17 cellular contexts compared by ENCODE assay signal in genomic region chr14:95739356-95739755, GRCh38. TPM values are rescaled to one million over a fixed set of nuclear protein-coding genes. Genes with fewer than 3 reads are reported as not detected.
A peak's percentile ranks its signal among the peaks of the same experiment; 100 is the strongest.
DNase-seq lines count a peak whose midpoint lies in the region; ATAC-seq and TF ChIP-seq lines count a peak whose summit lies in the region.
"Had no signal": no experiment of that assay in that cellular context is flagged by ENCODE, and none has a peak within 500 bp of the region (broad histone marks: within the 10 kb centered on the region; RNA-seq: fewer than 3 reads in every experiment).

No MANE protein-coding gene starts in this region.

- no peak for DNase-seq in activated T-cell treated with anti-CD3 and anti-CD28 coated beads, Interleukin-2, amount 50 U/mL, for 24 hours
- no peak for DNase-seq in activated T-cell treated with anti-CD3 and anti-CD28 coated beads, Interleukin-2, amount 50 U/mL, for 72 hours
- peak; percentile 3 for DNase-seq in RKO (ENCODE audit: low spot score)
- no peak for DNase-seq in endothelial cell (ENCODE audit: low spot score)
- DNase-seq in Right ventricle myocardium superior: no peak
- DNase-seq in SIG-M5 treated with dmso at 0.1 percent for 504 hours (lab: John Stamatoyannopoulos, UW; ENCODE audit: unreplicated experiment): no peak
- no peak for DNase-seq in NCI-H2196 (lab: John Stamatoyannopoulos, UW; ENCODE audit: unreplicated experiment)
- no peak for DNase-seq in KBM-7
- DNase-seq: DND-41, GF-D8, H9, MM.1S, NCI-H1417 treated with DMSO at 0.1 percent for 48 hours, NCI-H2029 treated with DMSO at 0.1 percent for 48 hours, NCI-H526, OCI-M1 had no signal

- peak overlapping the region; percentile 78 for H3K27ac Mint-ChIP-seq in activated T-cell treated with anti-CD3 and anti-CD28 coated beads, Interleukin-2, amount 50 U/mL, for 24 hours
- H3K27ac Mint-ChIP-seq in activated T-cell treated with anti-CD3 and anti-CD28 coated beads, Interleukin-2, amount 50 U/mL, for 72 hours: no peak overlapping the region
- H3K27ac Mint-ChIP-seq in endothelial cell (ENCODE audit: unreplicated experiment): peak overlapping the region; percentile 73
- H3K27ac Mint-ChIP-seq: H9 had no signal

- H3K4me1 Mint-ChIP-seq in activated T-cell treated with anti-CD3 and anti-CD28 coated beads, Interleukin-2, amount 50 U/mL, for 24 hours (ENCODE audit: low read depth): peaks cover 6% of the 10 kb centered on the region
- peaks cover 8% of the 10 kb centered on the region for H3K4me1 Mint-ChIP-seq in activated T-cell treated with anti-CD3 and anti-CD28 coated beads, Interleukin-2, amount 50 U/mL, for 72 hours (ENCODE audit: low read depth)
- peaks cover 19% of the 10 kb centered on the region for H3K4me1 Mint-ChIP-seq in endothelial cell (ENCODE audit: unreplicated experiment)
- H3K4me1 Mint-ChIP-seq: H9 had no signal

- TF ChIP-seq CTCF in endothelial cell (IDR thresholded peaks at IDR 0.05; ENCODE audit: unreplicated experiment): no peak

- intact Hi-C loops in Right ventricle myocardium superior (cut with DNase I): no loop called here

- peaks cover 8% of the 10 kb centered on the region for H3K9me3 Mint-ChIP-seq in activated T-cell treated with anti-CD3 and anti-CD28 coated beads, Interleukin-2, amount 50 U/mL, for 24 hours
- peaks cover 5 to 9% of the 10 kb centered on the region in 2 donors for H3K9me3 Mint-ChIP-seq in activated T-cell treated with anti-CD3 and anti-CD28 coated beads, Interleukin-2, amount 50 U/mL, for 72 hours
- no peaks in the 10 kb centered on the region for H3K9me3 Mint-ChIP-seq in endothelial cell (ENCODE audit: unreplicated experiment)
- H3K9me3 Mint-ChIP-seq: H9 had no signal

- no peak for ATAC-seq in activated T-cell treated with anti-CD3 and anti-CD28 coated beads, Interleukin-2, amount 50 U/mL, for 72 hours (replicated peaks in 1 of 2)
- ATAC-seq in Right ventricle myocardium superior (ENCODE audit: poor library complexity): no peak
- ATAC-seq: HepG2 had no signal

- no peaks in the 10 kb centered on the region for H3K36me3 Mint-ChIP-seq in activated T-cell treated with anti-CD3 and anti-CD28 coated beads, Interleukin-2, amount 50 U/mL, for 24 hours (ENCODE audit: low read depth)
- H3K36me3 Mint-ChIP-seq in activated T-cell treated with anti-CD3 and anti-CD28 coated beads, Interleukin-2, amount 50 U/mL, for 72 hours (ENCODE audit: insufficient read depth in 2 of 2): peaks cover 5 to 6% of the 10 kb centered on the region in 2 donors
- H3K36me3 Mint-ChIP-seq in endothelial cell (ENCODE audit: low read depth, unreplicated experiment): no peaks in the 10 kb centered on the region

- no peak overlapping the region for H3K4me3 Mint-ChIP-seq in activated T-cell treated with anti-CD3 and anti-CD28 coated beads, Interleukin-2, amount 50 U/mL, for 24 hours
- H3K4me3 Mint-ChIP-seq in activated T-cell treated with anti-CD3 and anti-CD28 coated beads, Interleukin-2, amount 50 U/mL, for 72 hours: no peak overlapping the region
- no peak overlapping the region for H3K4me3 Mint-ChIP-seq in endothelial cell (ENCODE audit: unreplicated experiment)
- H3K4me3 Mint-ChIP-seq: H9 had no signal

- in situ Hi-C loops in KBM-7 (cut with MboI; ENCODE audit: low pct_unique_long_range_greater_than_20kb, low sequenced_read_pairs): no loop called here

- H3K27me3 Mint-ChIP-seq in activated T-cell treated with anti-CD3 and anti-CD28 coated beads, Interleukin-2, amount 50 U/mL, for 24 hours: peaks cover 2% of the 10 kb centered on the region
- H3K27me3 Mint-ChIP-seq in activated T-cell treated with anti-CD3 and anti-CD28 coated beads, Interleukin-2, amount 50 U/mL, for 72 hours (ENCODE audit: low read depth): peaks cover 2% of the 10 kb centered on the region
- H3K27me3 Mint-ChIP-seq in endothelial cell (ENCODE audit: unreplicated experiment): peaks cover 3% of the 10 kb centered on the region

RNA-seq across cellular contexts. Expression of gene TCL1A, which starts 25.4 kb away (rescaled TPM):
- 1 to 10 TPM in 1 of 2 donors, under 1 TPM in 1; 0.29 to 1.3 TPM for total RNA-seq in activated T-cell treated with anti-CD3 and anti-CD28 coated beads, Interleukin-2, amount 50 U/mL, for 72 hours
- total RNA-seq in endothelial cell (ENCODE audit: unreplicated experiment) (not detected), Right ventricle myocardium superior (not detected)
- total RNA-seq: H9, HepG2 had no signal

RNA-seq across cellular contexts. Expression of gene TCL1B, which starts 53.1 kb away (rescaled TPM):
- total RNA-seq in activated T-cell treated with anti-CD3 and anti-CD28 coated beads, Interleukin-2, amount 50 U/mL, for 72 hours: not detected
- total RNA-seq in endothelial cell (ENCODE audit: unreplicated experiment) (not detected), Right ventricle myocardium superior (not detected)
- total RNA-seq: HepG2 had no signal
